Comparison of ENCODE assay signal across 13 cellular contexts in genomic region chr5:82405618-82406199, GRCh38.
DNase-seq lines count a peak whose midpoint lies in the region; ATAC-seq and TF ChIP-seq lines count a peak whose summit lies in the region.
"Had no signal": no experiment of that assay in that cellular context is flagged by ENCODE, and none has a peak within 500 bp of the region (broad histone marks: within the 10 kb centered on the region; RNA-seq: fewer than 3 reads in every experiment).

No MANE protein-coding gene starts in this region.

- H3K4me2 ChIP-seq in SK-N-SH, result no peak overlapping the region

- no peak overlapping the region for H3K4me3 Mint-ChIP-seq in type B pancreatic cell
- H3K4me3 Mint-ChIP-seq: activated CD4-positive, alpha-beta T cell treated with anti-CD3 and anti-CD28 coated beads, Interleukin-2, amount 10 ng/mL, durations not matched to agents 24 days and 14 days had no signal

- no peaks in the 10 kb centered on the region for H3K79me2 ChIP-seq in SK-N-SH (ENCODE audit: insufficient read depth)

- peak overlapping the region in 1 of 2 experiments; percentile 85; a peak in 2 of 4 replicates for H3K27ac ChIP-seq in SK-N-SH (ENCODE audit: low read depth in 2 of 2, low read length in 1 of 2)
- H3K27ac ChIP-seq in foreskin keratinocyte, result peak overlapping the region; percentile 100

- H3K4me3 ChIP-seq in SK-N-SH (ENCODE audit: low read depth in 2 of 2, low read length in 1 of 2), result no peak overlapping the region

- no peaks in the 10 kb centered on the region for H3K36me3 Mint-ChIP-seq in type B pancreatic cell

- no peaks in the 10 kb centered on the region for H3K36me3 ChIP-seq in SK-N-SH (replicated peaks in 1 of 2; ENCODE audit: control insufficient read depth in 1 of 2, insufficient read depth in 2 of 2, low read length in 1 of 2)

- ATAC-seq in foreskin keratinocyte, result peak; percentile 89
- no peak for ATAC-seq in GM18867 (IDR thresholded peaks at IDR 0.05; ENCODE audit: unreplicated experiment)

- H4K20me1 ChIP-seq in SK-N-SH (ENCODE audit: insufficient read depth), result no peaks in the 10 kb centered on the region

- peak overlapping the region; percentile 18 for H3K27ac Mint-ChIP-seq in type B pancreatic cell
- H3K27ac Mint-ChIP-seq: activated CD4-positive, alpha-beta T cell treated with anti-CD3 and anti-CD28 coated beads, Interleukin-2, amount 10 ng/mL, durations not matched to agents 24 days and 14 days had no signal

- no peaks in the 10 kb centered on the region for H3K9me2 ChIP-seq in SK-N-SH

- H3K9me3 Mint-ChIP-seq in type B pancreatic cell, result peaks cover 10% of the 10 kb centered on the region

- H3K27me3 ChIP-seq in SK-N-SH (ENCODE audit: insufficient read depth), result no peaks in the 10 kb centered on the region
- H3K27me3 ChIP-seq in foreskin keratinocyte, result no peaks in the 10 kb centered on the region

- H3K4me1 Mint-ChIP-seq in type B pancreatic cell (ENCODE audit: unreplicated experiment), result peaks cover 17% of the 10 kb centered on the region
- H3K4me1 Mint-ChIP-seq: activated CD4-positive, alpha-beta T cell treated with anti-CD3 and anti-CD28 coated beads, Interleukin-2, amount 10 ng/mL, durations not matched to agents 24 days and 14 days had no signal

- H3K27me3 Mint-ChIP-seq in type B pancreatic cell, result no peaks in the 10 kb centered on the region
- H3K27me3 Mint-ChIP-seq: activated CD4-positive, alpha-beta T cell treated with anti-CD3 and anti-CD28 coated beads, Interleukin-2, amount 10 ng/mL, durations not matched to agents 24 days and 14 days had no signal

- TF ChIP-seq EP300 in SK-N-SH (IDR thresholded peaks at IDR 0.05; ENCODE audit: borderline replicate concordance in 1 of 2, low read depth in 1 of 2, low read length in 1 of 2), result no peak

- WGBS in SK-N-SH (ENCODE audit: low lambda C conversion rate), result 67% methylated on average over 4 of the region's 4 CpGs

- no peaks in the 10 kb centered on the region for H3K4me1 ChIP-seq in SK-N-SH (ENCODE audit: control insufficient read depth in 1 of 2, insufficient read depth in 2 of 2, low read depth in 1 of 2, low read length in 1 of 2)
- H3K4me1 ChIP-seq in foreskin keratinocyte, result peaks cover 20% of the 10 kb centered on the region

- CTCF ChIA-PET in SK-N-SH (lab: Yijun Ruan, JAX), result no interaction called here

- no peaks in the 10 kb centered on the region for H3K9me3 ChIP-seq in SK-N-SH

- peak overlapping the region; percentile 52; the same call in 1 of the 2 replicates for H3K9ac ChIP-seq in SK-N-SH

- H2AFZ ChIP-seq in SK-N-SH (ENCODE audit: low read depth), result no peak overlapping the region

- POLR2A ChIA-PET in SK-N-SH (lab: Yijun Ruan, JAX), result no interaction called here

- no peak for TF ChIP-seq RAD21 in SK-N-SH (IDR thresholded peaks at IDR 0.05; ENCODE audit: low read length)

- TF ChIP-seq CTCF in SK-N-SH (IDR thresholded peaks at IDR 0.05), result no peak
- peak; percentile 20 for TF ChIP-seq CTCF in foreskin keratinocyte (conservative IDR thresholded peaks at IDR 0.05)
- TF ChIP-seq CTCF in type B pancreatic cell (conservative IDR thresholded peaks at IDR 0.05), result no peak

- DNase-seq in NCI-H510A treated with DMSO at 0.1 percent for 48 hours (lab: John Stamatoyannopoulos, UW) (peak; percentile 38), NCI-H510A (lab: John Stamatoyannopoulos, UW) (no peak), SK-N-SH (no peak), foreskin keratinocyte (peak; percentile 99), type B pancreatic cell (ENCODE audit: extremely low spot score, unreplicated experiment) (no peak), T-helper 2 cell (no peak), GDM1 (lab: John Stamatoyannopoulos, UW) (no peak)
- DNase-seq: 8988T; activated CD4-positive, alpha-beta T cell treated with anti-CD3 and anti-CD28 coated beads, Interleukin-2, amount 10 ng/mL, durations not matched to agents 24 days and 14 days; H7; NCI-H82; small intestine had no signal

- peaks cover 8% of the 10 kb centered on the region for H3F3A ChIP-seq in SK-N-SH (replicated peaks; ENCODE audit: insufficient read depth)

TF ChIP-seq in SK-N-SH, 30 proteins besides CTCF, POLR2A, EP300 and RAD21:
- no peak for TF ChIP-seq NRF1 (IDR thresholded peaks at IDR 0.05; ENCODE audit: low read depth, low read length)
- TF ChIP-seq FOSL2 (IDR thresholded peaks at IDR 0.05; ENCODE audit: borderline replicate concordance, low read depth), result peak; percentile 28; the same call in 1 of the 2 replicates
- peak; percentile 13; the same call in 1 of the 2 replicates for TF ChIP-seq NFIC (IDR thresholded peaks at IDR 0.05; ENCODE audit: borderline replicate concordance)
- no peak for TF ChIP-seq CHD2 (IDR thresholded peaks at IDR 0.05; ENCODE audit: low read length, partially characterized antibody)
- no peak for TF ChIP-seq ZBTB33 (IDR thresholded peaks at IDR 0.05; ENCODE audit: borderline replicate concordance, low read depth)
- TF ChIP-seq EZH2phosphoT487 (IDR thresholded peaks at IDR 0.05; ENCODE audit: borderline replicate concordance, low read depth), result no peak
- no peak for TF ChIP-seq TAF1 (IDR thresholded peaks at IDR 0.05; ENCODE audit: borderline replicate concordance, low read depth, low read length)
- TF ChIP-seq MAX (IDR thresholded peaks at IDR 0.05; ENCODE audit: low read depth), result no peak
- TF ChIP-seq GATA2 (CRISPR knock-in tag; IDR thresholded peaks at IDR 0.05), result no peak
- TF ChIP-seq TEAD4 (IDR thresholded peaks at IDR 0.05; ENCODE audit: borderline replicate concordance, insufficient read depth), result no peak
- TF ChIP-seq SMC3 (IDR thresholded peaks at IDR 0.05; ENCODE audit: low read depth, low read length), result no peak
- TF ChIP-seq RCOR1 (IDR thresholded peaks at IDR 0.05; ENCODE audit: low read length), result no peak
- TF ChIP-seq MEF2A (IDR thresholded peaks at IDR 0.05; ENCODE audit: borderline replicate concordance, low read depth), result no peak
- no peak for TF ChIP-seq JUND (IDR thresholded peaks at IDR 0.05)
- no peak for TF ChIP-seq POLR2AphosphoS5 (IDR thresholded peaks at IDR 0.05; ENCODE audit: low read depth, low read length)
- TF ChIP-seq USF1 (IDR thresholded peaks at IDR 0.05; ENCODE audit: borderline replicate concordance, low read depth), result no peak
- TF ChIP-seq RFX5 (IDR thresholded peaks at IDR 0.05; ENCODE audit: low read length), result no peak
- no peak for TF ChIP-seq IRF3 (IDR thresholded peaks at IDR 0.05; ENCODE audit: low read depth, low read length)
- no peak for TF ChIP-seq PBX3 (IDR thresholded peaks at IDR 0.05)
- TF ChIP-seq MXI1 (IDR thresholded peaks at IDR 0.05; ENCODE audit: low read depth, low read length), result no peak
- TF ChIP-seq TCF12 (IDR thresholded peaks at IDR 0.05), result peak; percentile 21; the same call in 1 of the 2 replicates
- no peak for TF ChIP-seq FOXJ3 (CRISPR knock-in tag; IDR thresholded peaks at IDR 0.05)

Comparison
In these comparisons a context has a peak if more than half of its experiments do, and no peak if none do; other contexts are left out.
1. DNase-seq: peak in NCI-H510A treated with DMSO at 0.1 percent for 48 hours (single experiment) and foreskin keratinocyte (2 of 2); none in NCI-H510A (single experiment), SK-N-SH (single experiment), type B pancreatic cell (single experiment), T-helper 2 cell (0 of 5) and GDM1 (single experiment).